Comparison of ENCODE assay signal across 20 cellular contexts in genomic region chr19:32735936-32736335, GRCh38. TPM values are rescaled to one million over a fixed set of nuclear protein-coding genes. Genes with fewer than 3 reads are reported as not detected.
DNase-seq lines count a peak whose midpoint lies in the region; ATAC-seq, FAIRE-seq and TF ChIP-seq lines count a peak whose summit lies in the region.
"Had no signal": no experiment of that assay in that cellular context is flagged by ENCODE, and none has a peak within 500 bp of the region (broad histone marks: within the 10 kb centered on the region; RNA-seq: fewer than 3 reads in every experiment).

No MANE protein-coding gene starts in this region.

- H3K27ac ChIP-seq in K562 (ENCODE audit: extremely low read depth, low read depth, low read length) (no peak overlapping the region), sigmoid colon (no peak overlapping the region)
- H3K27ac ChIP-seq: GM23248 had no signal

- in situ Hi-C loops in K562 (cut with MboI): no loop called here

- H3K36me3 Mint-ChIP-seq in activated CD8-positive, alpha-beta memory T cell treated with anti-CD3 and anti-CD28 coated beads, Interleukin-2, amount 10 ng/mL, durations not matched to agents 7 days and 5 days: no peaks in the 10 kb centered on the region
- H3K36me3 Mint-ChIP-seq: CD4-positive, alpha-beta memory T cell had no signal

- no peaks in the 10 kb centered on the region for H3K36me3 ChIP-seq in K562 (ENCODE audit: control insufficient read depth, insufficient read depth, low read length)
- H3K36me3 ChIP-seq in sigmoid colon: no peaks in the 10 kb centered on the region

- H3K9me3 Mint-ChIP-seq in activated CD8-positive, alpha-beta memory T cell treated with anti-CD3 and anti-CD28 coated beads, Interleukin-2, amount 10 ng/mL, durations not matched to agents 7 days and 5 days (ENCODE audit: low read depth): no peaks in the 10 kb centered on the region
- H3K9me3 Mint-ChIP-seq: CD4-positive, alpha-beta memory T cell had no signal

- no peak overlapping the region for H3K27ac Mint-ChIP-seq in activated CD8-positive, alpha-beta memory T cell treated with anti-CD3 and anti-CD28 coated beads, Interleukin-2, amount 10 ng/mL, durations not matched to agents 7 days and 5 days
- H3K27ac Mint-ChIP-seq: CD4-positive, alpha-beta memory T cell had no signal

- no peaks in the 10 kb centered on the region for H3K79me2 ChIP-seq in K562 (ENCODE audit: control insufficient read depth, insufficient read depth, low read length)

- intact Hi-C loops in K562 (cut with micrococcal nuclease) (no loop called here), sigmoid colon (cut with DNase I) (no loop called here)

- no peaks in the 10 kb centered on the region for H3K4me1 Mint-ChIP-seq in activated CD8-positive, alpha-beta memory T cell treated with anti-CD3 and anti-CD28 coated beads, Interleukin-2, amount 10 ng/mL, durations not matched to agents 7 days and 5 days
- H3K4me1 Mint-ChIP-seq: CD4-positive, alpha-beta memory T cell had no signal

- CTCF ChIA-PET in K562 (lab: Yijun Ruan, JAX; ENCODE audit: low intra/inter-chr PET ratio): no interaction called here
- CTCF ChIA-PET in activated CD8-positive, alpha-beta memory T cell treated with anti-CD3 and anti-CD28 coated beads, Interleukin-2, amount 10 ng/mL, durations not matched to agents 7 days and 5 days (lab: Charles Lee): no interaction called here

- BruUV-seq in K562 (replicated peaks; lab: Mats Ljungman, UMichigan): no TSS peak

- no peak for TF ChIP-seq RAD21 in K562 (CRISPR knock-in tag; conservative IDR thresholded peaks at IDR 0.05 in 1 of 2, IDR thresholded peaks at IDR 0.05 in 1 of 2)

- no peak for ATAC-seq in K562
- no peak for ATAC-seq in activated CD8-positive, alpha-beta memory T cell treated with anti-CD3 and anti-CD28 coated beads, Interleukin-2, amount 10 ng/mL, durations not matched to agents 7 days and 5 days

- H3K4me1 ChIP-seq in K562 (replicated peaks in 1 of 2; ENCODE audit: control insufficient read depth in 2 of 2, insufficient read depth in 2 of 2, low read length in 2 of 2) (no peaks in the 10 kb centered on the region; a peak in 1 of 5 replicates), sigmoid colon (no peaks in the 10 kb centered on the region)

- POLR2A ChIA-PET in K562 (lab: Yijun Ruan, JAX): interaction anchor here (0.6 kb wide), 1 partner anchor 315 kb away, joined by 3 read pairs; no protein-coding TSS in a partner anchor

- FAIRE-seq in K562 (lab: Jason Lieb, UNC): no peak
- FAIRE-seq: G401.6, GM12892, GM19239, H1 had no signal

- H3K27me3 ChIP-seq in K562 (ENCODE audit: control insufficient read depth in 2 of 2, insufficient read depth in 2 of 2, low read length in 2 of 2) (no peaks in the 10 kb centered on the region; a peak in 2 of 5 replicates), sigmoid colon (no peaks in the 10 kb centered on the region)

- 11% methylated on average over 4 of the region's 4 CpGs for WGBS in K562 (ENCODE audit: insufficient coverage, low coverage, missing lambda C conversion rate)
- 85 to 89% methylated on average over 4 of the region's 4 CpGs for WGBS in sigmoid colon, 2 donors

- no peak overlapping the region for H3K4me2 ChIP-seq in K562 (ENCODE audit: insufficient read depth, low read length)

- H3K4me3 ChIP-seq in K562 (no peak overlapping the region), retinal pigment epithelial cell (ENCODE audit: low read length) (no peak overlapping the region), sigmoid colon (no peak overlapping the region)
- H3K4me3 ChIP-seq: GM23248 had no signal

- H4K20me1 ChIP-seq in K562 (replicated peaks; ENCODE audit: control insufficient read depth, insufficient read depth, low read length): no peaks in the 10 kb centered on the region

- H2AFZ ChIP-seq in K562 (ENCODE audit: low read depth, low read length): no peak overlapping the region
- H2AFZ ChIP-seq: GM23248 had no signal

- H3K27me3 Mint-ChIP-seq in activated CD8-positive, alpha-beta memory T cell treated with anti-CD3 and anti-CD28 coated beads, Interleukin-2, amount 10 ng/mL, durations not matched to agents 7 days and 5 days: peaks cover 1% of the 10 kb centered on the region

- TF ChIP-seq POLR2A in K562 (conservative IDR thresholded peaks at IDR 0.05): no peak
- TF ChIP-seq POLR2A in sigmoid colon (IDR thresholded peaks at IDR 0.05): no peak

- no peak overlapping the region for H3K9ac ChIP-seq in K562 (ENCODE audit: insufficient read depth in 1 of 2, low read depth in 2 of 2, low read length in 2 of 2)
- H3K9ac ChIP-seq: GM23248 had no signal

- H3K9me1 ChIP-seq in K562 (ENCODE audit: control insufficient read depth, insufficient read depth, low read length): no peaks in the 10 kb centered on the region

- H3K9me3 ChIP-seq in K562 (replicated peaks; ENCODE audit: control insufficient read depth, insufficient read depth, low read depth, low read length) (no peaks in the 10 kb centered on the region), sigmoid colon (no peaks in the 10 kb centered on the region)

- TF ChIP-seq EP300 in K562 (IDR thresholded peaks at IDR 0.05; ENCODE audit: low read length) (no peak), sigmoid colon (IDR thresholded peaks at IDR 0.05) (no peak)

- no peak overlapping the region for H3K4me3 Mint-ChIP-seq in activated CD8-positive, alpha-beta memory T cell treated with anti-CD3 and anti-CD28 coated beads, Interleukin-2, amount 10 ng/mL, durations not matched to agents 7 days and 5 days
- H3K4me3 Mint-ChIP-seq: CD4-positive, alpha-beta memory T cell had no signal

- DNase-seq in NCI-H510A treated with DMSO at 0.1 percent for 48 hours (lab: John Stamatoyannopoulos, UW) (peak; percentile 69), NCI-H510A (lab: John Stamatoyannopoulos, UW) (no peak), K562 (ENCODE audit: extremely low read depth in 1 of 4, low spot score in 3 of 4) (no peak), retinal pigment epithelial cell (ENCODE audit: low read depth) (peak; percentile 56), sigmoid colon (no peak)
- DNase-seq in activated CD8-positive, alpha-beta memory T cell treated with anti-CD3 and anti-CD28 coated beads, Interleukin-2, amount 10 ng/mL, durations not matched to agents 7 days and 5 days: no peak
- DNase-seq: 8988T; C1 segment of cervical spinal cord; CD4-positive, alpha-beta memory T cell; COR-L47; DMS153; DND-41; GM23248; H7; HCEC 1CT had no signal

- TF ChIP-seq CTCF in K562 (IDR thresholded peaks at IDR 0.05 in 2 of 3, conservative IDR thresholded peaks at IDR 0.05 in 1 of 3; ENCODE audit: insufficient read depth in 2 of 3, low read depth in 1 of 3, low read length in 3 of 3) (no peak), retinal pigment epithelial cell (conservative IDR thresholded peaks at IDR 0.05; ENCODE audit: low read depth, low read length) (no peak), sigmoid colon (IDR thresholded peaks at IDR 0.05) (no peak)

RNA-seq across cellular contexts. Expression of gene TDRD12, which starts 16.4 kb away (rescaled TPM):
- total RNA-seq in K562 (2011; cell fraction: chromatin; rRNA removed; ENCODE audit: low replicate concordance): not detected in 2 replicates
- total RNA-seq in K562 (2011; cell fraction: nucleolus; rRNA removed): not detected in 2 replicates
- total RNA-seq in K562 (2011; cell fraction: nucleoplasm; rRNA removed): not detected in 2 replicates
- total RNA-seq in K562 (2014; rRNA removed) (not detected in 2 replicates), K562 (2014; rRNA removed; fragmentation: Illumina TruSeq; extraction: Trizol) (not detected in 2 replicates), K562 (2015; rRNA removed; fragmentation: Illumina TruSeq; extraction: Trizol) (not detected in 2 replicates), K562 (2021) (not detected in 2 replicates), sigmoid colon (1 to 10 TPM in 1 of 4 donors, under 1 TPM in 1, not detected in 2; 0.28 to 1.5 TPM)
- polyA plus RNA-seq in K562 (2011; rRNA removed) (0.03 and 0.07 TPM in 2 replicates), K562 (2014; fragmentation: Illumina TruSeq; extraction: Trizol) (not detected in 2 replicates), K562 (2014; fragmentation: Nextera tagmentation; extraction: Ambion mirVana) (not detected), K562 (2014; rRNA removed) (not detected in 2 replicates), sigmoid colon (under 1 TPM in 1 of 3 donors, not detected in 2; 0.06 TPM)
- polyA plus RNA-seq in K562 (2011; cell fraction: cytosol; rRNA removed): not detected in 2 replicates
- polyA plus RNA-seq in K562 (2011; cell fraction: nucleus; rRNA removed): not detected in 2 replicates
- polyA plus RNA-seq in K562 (2012): 0.05 TPM in 1 of 2 replicates, not detected in the other
- not detected in 2 replicates for polyA minus RNA-seq in K562 (2011; rRNA and poly(A)+ RNA removed)
- not detected in 2 replicates for polyA minus RNA-seq in K562 (2011; cell fraction: cytosol; rRNA and poly(A)+ RNA removed)
- polyA minus RNA-seq in K562 (2011; cell fraction: nucleus; rRNA and poly(A)+ RNA removed): not detected in 2 replicates
- under 1 TPM in 1 of 2 experiments, not detected in 1; 0.12 TPM for total RNA-seq in activated CD8-positive, alpha-beta memory T cell treated with anti-CD3 and anti-CD28 coated beads, Interleukin-2, amount 10 ng/mL, durations not matched to agents 7 days and 5 days
- polyA plus RNA-seq: BJ had no signal

RNA-seq across cellular contexts. Expression of gene NUDT19, which starts 44.3 kb away (rescaled TPM):
- total RNA-seq in K562 (2011; cell fraction: chromatin; rRNA removed; ENCODE audit: low replicate concordance): 12.2 and 13.0 TPM in 2 replicates
- total RNA-seq in K562 (2011; cell fraction: nucleolus; rRNA removed): 12.4 and 16.3 TPM in 2 replicates
- total RNA-seq in K562 (2011; cell fraction: nucleoplasm; rRNA removed): 14.6 and 19.5 TPM in 2 replicates
- 14.9 and 23.0 TPM in 2 replicates for total RNA-seq in K562 (2014; rRNA removed)
- total RNA-seq in K562 (2014; rRNA removed; fragmentation: Illumina TruSeq; extraction: Trizol): 13.5 and 13.8 TPM in 2 replicates
- total RNA-seq in K562 (2015; rRNA removed; fragmentation: Illumina TruSeq; extraction: Trizol): 13.8 and 14.4 TPM in 2 replicates
- 24.1 and 24.8 TPM in 2 replicates for total RNA-seq in K562 (2021)
- 9.6 and 10.4 TPM in 2 replicates for polyA plus RNA-seq in K562 (2011; rRNA removed)
- polyA plus RNA-seq in K562 (2011; cell fraction: cytosol; rRNA removed): 8.6 and 10.8 TPM in 2 replicates
- polyA plus RNA-seq in K562 (2011; cell fraction: nucleus; rRNA removed): 4.9 and 6.9 TPM in 2 replicates
- 11.7 and 12.1 TPM in 2 replicates for polyA plus RNA-seq in K562 (2012)
- 11.6 and 12.3 TPM in 2 replicates for polyA plus RNA-seq in K562 (2014; fragmentation: Illumina TruSeq; extraction: Trizol)
- 10 to 100 TPM; 28.2 to 38.6 TPM for polyA plus RNA-seq in K562 (2014; fragmentation: Nextera tagmentation; extraction: Ambion mirVana)
- polyA plus RNA-seq in K562 (2014; rRNA removed): 9.7 TPM in 2 replicates
- 7.7 and 10.1 TPM in 2 replicates for polyA minus RNA-seq in K562 (2011; rRNA and poly(A)+ RNA removed)
- 15.2 and 15.6 TPM in 2 replicates for polyA minus RNA-seq in K562 (2011; cell fraction: cytosol; rRNA and poly(A)+ RNA removed)
- polyA minus RNA-seq in K562 (2011; cell fraction: nucleus; rRNA and poly(A)+ RNA removed): 9.9 and 11.7 TPM in 2 replicates
- 1 to 10 TPM; 6.1 to 6.9 (median 6.7) TPM for total RNA-seq in sigmoid colon
- 10 to 100 TPM in 1 of 3 donors, 1 to 10 TPM in 2; 6.6 to 10.7 (median 8.8) TPM for polyA plus RNA-seq in sigmoid colon
- total RNA-seq in activated CD8-positive, alpha-beta memory T cell treated with anti-CD3 and anti-CD28 coated beads, Interleukin-2, amount 10 ng/mL, durations not matched to agents 7 days and 5 days: 10 to 100 TPM; 13.0 to 18.1 TPM

Comparison
In these comparisons a context has a peak if more than half of its experiments do, and no peak if none do; other contexts are left out.
1. DNase-seq: peak in NCI-H510A treated with DMSO at 0.1 percent for 48 hours (single experiment) and retinal pigment epithelial cell (single experiment); none in NCI-H510A (single experiment), K562 (0 of 4), sigmoid colon (single experiment) and activated CD8-positive, alpha-beta memory T cell treated with anti-CD3 and anti-CD28 coated beads, Interleukin-2, amount 10 ng/mL, durations not matched to agents 7 days and 5 days (single experiment).